ENCODE assay signal across 9 cellular contexts in genomic region chr9:26863074-26863473, GRCh38. TPM values are rescaled to one million over a fixed set of nuclear protein-coding genes. Genes with fewer than 3 reads are reported as not detected.
A peak's percentile ranks its signal among the peaks of the same experiment; 100 is the strongest.
DNase-seq lines count a peak whose midpoint lies in the region; FAIRE-seq and TF ChIP-seq lines count a peak whose summit lies in the region.
"Had no signal": no experiment of that assay in that cellular context is flagged by ENCODE, and none has a peak within 500 bp of the region (broad histone marks: within the 10 kb centered on the region; RNA-seq: fewer than 3 reads in every experiment).

No MANE protein-coding gene starts in this region.

- H3K9me3 ChIP-seq in AG04450 (ENCODE audit: control insufficient read depth, insufficient read depth, low read length) (no peaks in the 10 kb centered on the region), H9 (ENCODE audit: control insufficient read depth, low read depth, low read length) (no peaks in the 10 kb centered on the region)

- WGBS in H9 (ENCODE audit: extremely low coverage, insufficient read length, low lambda C conversion rate): no CpG with 5 or more reads among the region's 1 CpG

- H3K27me3 ChIP-seq in AG04450 (ENCODE audit: control insufficient read depth, insufficient read depth, low read length) (no peaks in the 10 kb centered on the region), H9 (ENCODE audit: insufficient read depth, low read length) (no peaks in the 10 kb centered on the region)

- H2BK120ac ChIP-seq in H9 (ENCODE audit: low read depth, low read length, poor library complexity, severe bottlenecking): no peak overlapping the region

- H3K4me2 ChIP-seq in H9 (ENCODE audit: insufficient read depth, insufficient read length, low read length): no peak overlapping the region

- no peak overlapping the region for H2BK5ac ChIP-seq in H9 (ENCODE audit: insufficient read length, low read length)

- no peak overlapping the region for H2BK20ac ChIP-seq in H9 (ENCODE audit: low read depth, low read length, poor library complexity, severe bottlenecking)

- H4K91ac ChIP-seq in H9 (ENCODE audit: insufficient read length, low read depth, low read length): no peak overlapping the region

- H3K36me3 Mint-ChIP-seq in H9 (ENCODE audit: insufficient read depth in 1 of 3, low read depth in 3 of 3): peaks cover 8 to 34% (median 20%) of the 10 kb centered on the region in 3 experiments
- H3K36me3 Mint-ChIP-seq in T-helper 2 cell treated with Interferon-gamma antibody and Interleukin-4, amounts not matched to agents 5 μg/mL and 100 μg/mL, for 36 hours (ENCODE audit: low read depth): peaks cover 5% of the 10 kb centered on the region
- peaks cover 8% of the 10 kb centered on the region for H3K36me3 Mint-ChIP-seq in activated naive CD4-positive, alpha-beta T cell treated with anti-CD3 and anti-CD28 coated beads, Interleukin-2, amount 10 ng/mL, durations not matched to agents 7 days and 5 days

- H3K4me1 Mint-ChIP-seq in H9: no peaks in the 10 kb centered on the region; a peak in 1 of 4 replicates
- H3K4me1 Mint-ChIP-seq in T-helper 2 cell treated with Interferon-gamma antibody and Interleukin-4, amounts not matched to agents 5 μg/mL and 100 μg/mL, for 36 hours (ENCODE audit: low read depth): no peaks in the 10 kb centered on the region
- no peaks in the 10 kb centered on the region for H3K4me1 Mint-ChIP-seq in activated naive CD4-positive, alpha-beta T cell treated with anti-CD3 and anti-CD28 coated beads, Interleukin-2, amount 10 ng/mL, durations not matched to agents 7 days and 5 days

- DNase-seq in AG04450 (ENCODE audit: low read depth, low spot score): no peak
- DNase-seq in H9: no peak
- DNase-seq in T-helper 2 cell treated with Interferon-gamma antibody and Interleukin-4, amounts not matched to agents 5 μg/mL and 100 μg/mL, for 36 hours (ENCODE audit: low spot score): no peak
- DNase-seq in middle frontal gyrus (ENCODE audit: extremely low spot score, low spot score): no peak
- DNase-seq in retina: no peak
- no peak for DNase-seq in activated naive CD4-positive, alpha-beta T cell treated with anti-CD3 and anti-CD28 coated beads, Interleukin-2, amount 10 ng/mL, durations not matched to agents 7 days and 5 days

- peak; percentile 91 for FAIRE-seq in TTC549 (lab: Jason Lieb, UNC)
- FAIRE-seq in islet of Langerhans (lab: Jason Lieb, UNC): peak; percentile 47

- H4K5ac ChIP-seq in H9 (ENCODE audit: insufficient read length, low read depth, low read length): no peak overlapping the region

- H2AK5ac ChIP-seq in H9 (ENCODE audit: insufficient read length, low read length): no peak overlapping the region

- no peak overlapping the region for H2BK12ac ChIP-seq in H9 (ENCODE audit: insufficient read length, low read depth, low read length)

- H2AFZ ChIP-seq in H9 (ENCODE audit: low read length): no peak overlapping the region

- H3K23ac ChIP-seq in H9 (ENCODE audit: insufficient read length, low read depth, low read length): no peak overlapping the region

- H3K9ac ChIP-seq in H9 (ENCODE audit: extremely low read depth, insufficient read length, low read length): no peak overlapping the region

- no peak overlapping the region for H3K4me3 ChIP-seq in AG04450 (ENCODE audit: low read depth, low read length)

- no peak overlapping the region for H3K18ac ChIP-seq in H9 (ENCODE audit: insufficient read length, low read depth, low read length)

- no peaks in the 10 kb centered on the region for H3K23me2 ChIP-seq in H9 (ENCODE audit: insufficient read length, low read depth, low read length, poor library complexity, severe bottlenecking)

- no peaks in the 10 kb centered on the region for H4K20me1 ChIP-seq in H9 (ENCODE audit: control insufficient read depth, insufficient read depth, insufficient read length)

- CTCF ChIA-PET in AG04450 (lab: Charles Lee): no interaction called here
- CTCF ChIA-PET in activated naive CD4-positive, alpha-beta T cell treated with anti-CD3 and anti-CD28 coated beads, Interleukin-2, amount 10 ng/mL, durations not matched to agents 7 days and 5 days (lab: Charles Lee): no interaction called here

- H3K56ac ChIP-seq in H9 (ENCODE audit: insufficient read length, low read depth, low read length): no peak overlapping the region

- no peak overlapping the region for H3K4me3 Mint-ChIP-seq in H9
- H3K4me3 Mint-ChIP-seq in T-helper 2 cell treated with Interferon-gamma antibody and Interleukin-4, amounts not matched to agents 5 μg/mL and 100 μg/mL, for 36 hours: no peak overlapping the region
- no peak overlapping the region for H3K4me3 Mint-ChIP-seq in activated naive CD4-positive, alpha-beta T cell treated with anti-CD3 and anti-CD28 coated beads, Interleukin-2, amount 10 ng/mL, durations not matched to agents 7 days and 5 days
- H3K4me3 Mint-ChIP-seq: T-helper 1 cell treated with Interleukin-12 subunit alpha and Interleukin-12 subunit beta and Interleukin-4 antibody, amounts not matched to agents 30 μg/mL and 1 μg/mL, for 36 hours had no signal

- H4K8ac ChIP-seq in H9 (replicated peaks; ENCODE audit: insufficient read length, low read depth, low read length): no peak overlapping the region

- H3K79me1 ChIP-seq in H9 (ENCODE audit: insufficient read depth, low read depth, low read length, poor library complexity, severe bottlenecking): no peaks in the 10 kb centered on the region

- H3T11ph ChIP-seq in H9 (ENCODE audit: low read length): no peak overlapping the region

- no peak overlapping the region for H2BK15ac ChIP-seq in H9 (ENCODE audit: low read depth, low read length)

- POLR2A ChIA-PET in AG04450 (lab: Yijun Ruan, JAX): no interaction called here

- no peaks in the 10 kb centered on the region for H3K27me3 Mint-ChIP-seq in H9 (ENCODE audit: low read depth)
- H3K27me3 Mint-ChIP-seq in T-helper 2 cell treated with Interferon-gamma antibody and Interleukin-4, amounts not matched to agents 5 μg/mL and 100 μg/mL, for 36 hours (ENCODE audit: low read depth): no peaks in the 10 kb centered on the region
- H3K27me3 Mint-ChIP-seq in activated naive CD4-positive, alpha-beta T cell treated with anti-CD3 and anti-CD28 coated beads, Interleukin-2, amount 10 ng/mL, durations not matched to agents 7 days and 5 days: no peaks in the 10 kb centered on the region

- H3K4me1 ChIP-seq in H9 (ENCODE audit: insufficient read depth, low read length): no peaks in the 10 kb centered on the region

- TF ChIP-seq CTCF in AG04450 (IDR thresholded peaks at IDR 0.05; ENCODE audit: low read depth, low read length) (peak; percentile 44), H9 (conservative IDR thresholded peaks at IDR 0.05) (peak; percentile 58; the same call in 2 of the 3 replicates)

- H3K4ac ChIP-seq in H9 (ENCODE audit: low read depth, low read length): no peak overlapping the region

- no peak overlapping the region for H3K27ac Mint-ChIP-seq in H9
- no peak overlapping the region for H3K27ac Mint-ChIP-seq in T-helper 2 cell treated with Interferon-gamma antibody and Interleukin-4, amounts not matched to agents 5 μg/mL and 100 μg/mL, for 36 hours
- H3K27ac Mint-ChIP-seq in activated naive CD4-positive, alpha-beta T cell treated with anti-CD3 and anti-CD28 coated beads, Interleukin-2, amount 10 ng/mL, durations not matched to agents 7 days and 5 days: no peak overlapping the region
- H3K27ac Mint-ChIP-seq: T-helper 1 cell treated with Interleukin-12 subunit alpha and Interleukin-12 subunit beta and Interleukin-4 antibody, amounts not matched to agents 30 μg/mL and 1 μg/mL, for 36 hours had no signal

- H3K14ac ChIP-seq in H9 (ENCODE audit: insufficient read depth, low read length): no peak overlapping the region

- H3K9me3 Mint-ChIP-seq in H9: no peaks in the 10 kb centered on the region
- no peaks in the 10 kb centered on the region for H3K9me3 Mint-ChIP-seq in T-helper 2 cell treated with Interferon-gamma antibody and Interleukin-4, amounts not matched to agents 5 μg/mL and 100 μg/mL, for 36 hours
- H3K9me3 Mint-ChIP-seq in activated naive CD4-positive, alpha-beta T cell treated with anti-CD3 and anti-CD28 coated beads, Interleukin-2, amount 10 ng/mL, durations not matched to agents 7 days and 5 days: no peaks in the 10 kb centered on the region
- H3K9me3 Mint-ChIP-seq: T-helper 1 cell treated with Interleukin-12 subunit alpha and Interleukin-12 subunit beta and Interleukin-4 antibody, amounts not matched to agents 30 μg/mL and 1 μg/mL, for 36 hours had no signal

- H3K27ac ChIP-seq in AG04450 (ENCODE audit: low read depth, low read length) (no peak overlapping the region), H9 (ENCODE audit: insufficient read length, low read depth, low read length) (no peak overlapping the region)

- no peaks in the 10 kb centered on the region for H3K79me2 ChIP-seq in H9 (ENCODE audit: insufficient read depth, low read length)

RNA-seq across cellular contexts. Expression of gene CAAP1, which starts 29.5 kb away (rescaled TPM):
- polyA plus RNA-seq in AG04450 (2011; rRNA removed): 16.5 and 21.8 TPM in 2 replicates
- polyA minus RNA-seq in AG04450 (2011; rRNA and poly(A)+ RNA removed): 6.2 and 7.8 TPM in 2 replicates
- total RNA-seq in H9 (2021): 30.3 and 30.5 TPM in 2 replicates
